In genomic region chr16:67841816-67842508, GRCh38 we compare ENCODE assay signal across 8 cellular contexts. TPM values are rescaled to one million over a fixed set of nuclear protein-coding genes. Genes with fewer than 3 reads are reported as not detected.
A peak's percentile ranks its signal among the peaks of the same experiment; 100 is the strongest.
DNase-seq lines count a peak whose midpoint lies in the region; ATAC-seq and TF ChIP-seq lines count a peak whose summit lies in the region.

Gene THAP11 (plus strand): TSS chr16:67842320. CDS start chr16:67842555, 235 bp downstream.

- peak within 1 kb of the TSS; percentile 95 for H3K27ac ChIP-seq in effector memory CD4-positive, alpha-beta T cell (ENCODE audit: insufficient read depth, low read length, poor library complexity, severe bottlenecking)

- peak within 1 kb of the TSS; percentile 63 for H3K4me3 ChIP-seq in Caco-2 (ENCODE audit: low read depth, low read length)
- H3K4me3 ChIP-seq in effector memory CD4-positive, alpha-beta T cell (ENCODE audit: insufficient read depth, low read depth, low read length, poor library complexity, severe bottlenecking): peak within 1 kb of the TSS; percentile 86

- H3K36me3 ChIP-seq in Caco-2 (ENCODE audit: control insufficient read depth, insufficient read depth, low read length): no peaks in the 10 kb centered on the region
- no peaks in the 10 kb centered on the region for H3K36me3 ChIP-seq in effector memory CD4-positive, alpha-beta T cell (ENCODE audit: control insufficient read depth, insufficient read depth, low read length)

- peak; percentile 91 to 93 for TF ChIP-seq CTCF in Caco-2 (IDR thresholded peaks at IDR 0.05; ENCODE audit: insufficient read depth in 1 of 2, low read depth in 1 of 2, low read length in 1 of 2, severe bottlenecking in 1 of 2, unreplicated experiment in 1 of 2)

- no peaks in the 10 kb centered on the region for H3K27me3 Mint-ChIP-seq in Caco-2 (ENCODE audit: insufficient read depth, unreplicated experiment)
- peaks cover 3% of the 10 kb centered on the region for H3K27me3 Mint-ChIP-seq in memory B cell

- peaks cover 12% of the 10 kb centered on the region for H3K4me1 Mint-ChIP-seq in Caco-2 (ENCODE audit: low read depth, unreplicated experiment)
- peaks cover 21% of the 10 kb centered on the region for H3K4me1 Mint-ChIP-seq in memory B cell

- POLR2A ChIA-PET in Caco-2 (lab: Charles Lee): interaction anchor here (0.9 to 1.0 kb wide), 2 partner anchors 16 to 238 kb away, joined by 3 to 4 read pairs; no protein-coding TSS in a partner anchor
- POLR2A ChIA-PET in activated CD8-positive, alpha-beta memory T cell treated with anti-CD3 and anti-CD28 coated beads for 36 hours (lab: Charles Lee): no interaction called here

- peak; percentile 97 to 98 for DNase-seq in Caco-2
- DNase-seq in HT1080 (ENCODE audit: low read depth): peak; percentile 91
- DNase-seq in NK-92 treated with Interleukin-12 subunit alpha and Interleukin-12 subunit beta, amount 100 ng/mL, for 24 hours (lab: John Stamatoyannopoulos, UW): peak; percentile 85
- peak; percentile 84 to 89 (median 88) for DNase-seq in effector memory CD4-positive, alpha-beta T cell
- DNase-seq in memory B cell (ENCODE audit: low spot score in 2 of 2): peak; percentile 94 to 99
- DNase-seq in stimulated activated CD8-positive, alpha-beta memory T cell treated with anti-CD3 and anti-CD28 coated beads, Interleukin-12 subunit alpha, Interleukin-12 subunit beta, amount 100 ng/mL, for 1 hour (ENCODE audit: low read depth): peak; percentile 90

- H3K36me3 Mint-ChIP-seq in Caco-2 (ENCODE audit: insufficient read depth, unreplicated experiment): peaks cover 33% of the 10 kb centered on the region
- peaks cover 1% of the 10 kb centered on the region for H3K36me3 Mint-ChIP-seq in memory B cell

- intact Hi-C loops in Caco-2 (cut with micrococcal nuclease; ENCODE audit: unreplicated experiment): no loop called here

- H3K9me3 Mint-ChIP-seq in Caco-2 (ENCODE audit: unreplicated experiment) (no peaks in the 10 kb centered on the region), memory B cell (no peaks in the 10 kb centered on the region)

- H3K27ac Mint-ChIP-seq in Caco-2 (ENCODE audit: unreplicated experiment) (peak within 1 kb of the TSS; percentile 94), memory B cell (peak within 1 kb of the TSS; percentile 88)

- no peaks in the 10 kb centered on the region for H3K9me3 ChIP-seq in Caco-2
- no peaks in the 10 kb centered on the region for H3K9me3 ChIP-seq in effector memory CD4-positive, alpha-beta T cell (ENCODE audit: control insufficient read depth, low read length)

- H3K4me3 Mint-ChIP-seq in Caco-2 (ENCODE audit: unreplicated experiment) (peak within 1 kb of the TSS; percentile 98), memory B cell (peak within 1 kb of the TSS; percentile 95)

- H3K27me3 ChIP-seq in Caco-2 (replicated peaks; ENCODE audit: control insufficient read depth, insufficient read depth, low read length): no peaks in the 10 kb centered on the region
- H3K27me3 ChIP-seq in effector memory CD4-positive, alpha-beta T cell (replicated peaks; ENCODE audit: control insufficient read depth, insufficient read depth, low read length, poor library complexity, severe bottlenecking): no peaks in the 10 kb centered on the region

- no TSS peak for BruUV-seq in Caco-2 (replicated peaks; lab: Mats Ljungman, UMichigan)

- ATAC-seq in GM21360 (IDR thresholded peaks at IDR 0.05; ENCODE audit: unreplicated experiment) (peak; percentile 43), memory B cell (ENCODE audit: low read depth) (peak; percentile 57)

- peaks cover 31% of the 10 kb centered on the region for H3K4me1 ChIP-seq in Caco-2
- peaks cover 39% of the 10 kb centered on the region for H3K4me1 ChIP-seq in effector memory CD4-positive, alpha-beta T cell (ENCODE audit: control insufficient read depth, insufficient read depth, low read length, poor library complexity, severe bottlenecking)

- CTCF ChIA-PET in Caco-2 (lab: Charles Lee): no interaction called here
- CTCF ChIA-PET in activated CD8-positive, alpha-beta memory T cell treated with anti-CD3 and anti-CD28 coated beads for 36 hours (lab: Charles Lee): interaction anchor here (0.8 to 1.3 kb wide), 5 partner anchors 8 to 169 kb away, joined by 3 to 6 read pairs (median 3); no protein-coding TSS in a partner anchor

RNA-seq across cellular contexts. Expression of gene THAP11, which starts in this region (rescaled TPM):
- total RNA-seq in Caco-2 (2022): 46.8 and 50.5 TPM in 2 replicates
- 91.5 and 105 TPM in 2 replicates for total RNA-seq in HT1080 (2014; rRNA removed; shearing (Covaris generic))
- 34.3 and 39.9 TPM in 2 replicates for polyA plus RNA-seq in HT1080 (2015; cell fraction: cytosol; rRNA removed)
- polyA plus RNA-seq in HT1080 (2015; cell fraction: nucleus; rRNA removed): 12.0 and 14.6 TPM in 2 replicates
- 10 to 100 TPM; 53.4 to 53.9 TPM for total RNA-seq in activated CD8-positive, alpha-beta memory T cell treated with anti-CD3 and anti-CD28 coated beads for 36 hours

Comparison
In these comparisons a context has a peak if more than half of its experiments do, and no peak if none do; other contexts are left out.
1. Peak in every context shown above with its lines: DNase-seq, ATAC-seq, H3K4me3 ChIP-seq and H3K27ac ChIP-seq.